1 cellular context compared by ENCODE assay signal in the genomic region with DNA sequence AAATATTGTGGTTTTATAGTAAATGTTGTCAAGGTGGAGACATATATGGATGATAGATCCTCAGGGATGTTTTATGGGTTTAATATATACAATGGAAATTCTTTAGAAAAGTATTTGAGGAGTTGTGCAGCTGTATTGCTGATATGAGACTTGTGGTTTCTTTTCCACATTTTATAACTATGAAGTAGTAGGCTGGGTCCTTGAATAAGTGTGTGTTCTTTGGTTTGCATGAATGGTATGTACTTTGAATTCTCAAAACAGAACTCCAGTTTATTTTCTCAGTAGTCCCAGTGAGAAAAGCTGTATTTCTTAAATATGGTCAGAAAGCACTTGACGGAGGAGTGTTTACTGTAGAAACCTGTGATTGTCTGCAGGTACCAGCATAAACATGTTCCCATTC.
TF ChIP-seq lines count a peak whose summit lies in the region.

No MANE protein-coding gene starts in this region.

TF ChIP-seq in SK-N-SH, 30 proteins besides CTCF, POLR2A, EP300 and RAD21:
- TF ChIP-seq TCF12 (IDR thresholded peaks at IDR 0.05) (0 out of 2 replicates have a peak, but pooled peaks have one; percentile 28), MEF2A (IDR thresholded peaks at IDR 0.05; ENCODE audit: borderline replicate concordance, low read depth) (no peak), RCOR1 (IDR thresholded peaks at IDR 0.05; ENCODE audit: low read length) (no peak), SIN3A (IDR thresholded peaks at IDR 0.05; ENCODE audit: borderline replicate concordance, low read depth, low read length) (no peak)
